8 cellular contexts compared by ENCODE assay signal in genomic region chr1:3454811-3455618, GRCh38. TPM values are rescaled to one million over a fixed set of nuclear protein-coding genes. Genes with fewer than 3 reads are reported as not detected.
DNase-seq lines count a peak whose midpoint lies in the region; ATAC-seq and TF ChIP-seq lines count a peak whose summit lies in the region.

No MANE protein-coding gene starts in this region.

- no peaks in the 10 kb centered on the region for H3K9me3 Mint-ChIP-seq in stimulated activated naive CD8-positive, alpha-beta T cell treated with anti-CD3 and anti-CD28 coated beads, Interleukin-15, Interleukin-2, amounts not matched to agents 100 ng/mL and 50 ng/mL, for 24 hours

- intact Hi-C loops in uterus (cut with DNase I; ENCODE audit: low total_unique reads): no loop called here

- H3K27me3 ChIP-seq in WERI-Rb-1 (ENCODE audit: insufficient read depth, low read depth, severe bottlenecking) (no peaks in the 10 kb centered on the region), suprapubic skin (peaks cover 28% of the 10 kb centered on the region), uterus (peaks cover 6% of the 10 kb centered on the region in 2 donors)

- peak overlapping the region; percentile 51 for H3K4me3 Mint-ChIP-seq in stimulated activated naive CD8-positive, alpha-beta T cell treated with anti-CD3 and anti-CD28 coated beads, Interleukin-15, Interleukin-2, amounts not matched to agents 100 ng/mL and 50 ng/mL, for 24 hours

- no peak overlapping the region for H3K27ac Mint-ChIP-seq in stimulated activated naive CD8-positive, alpha-beta T cell treated with anti-CD3 and anti-CD28 coated beads, Interleukin-15, Interleukin-2, amounts not matched to agents 100 ng/mL and 50 ng/mL, for 24 hours

- H3K27ac ChIP-seq in WERI-Rb-1 (peak overlapping the region; percentile 88), suprapubic skin (peak overlapping the region; percentile 39), uterus (no peak overlapping the region)

- no peak for TF ChIP-seq EP300 in suprapubic skin (IDR thresholded peaks at IDR 0.05)

- H3K4me3 ChIP-seq in WERI-Rb-1 (ENCODE audit: low read depth, low read length) (peak overlapping the region; percentile 62), suprapubic skin (peak overlapping the region; percentile 61), uterus (peak overlapping the region in 1 of 2 donors; percentile 37)

- no peak for ATAC-seq in stimulated activated naive CD8-positive, alpha-beta T cell treated with anti-CD3 and anti-CD28 coated beads, Interleukin-15, Interleukin-2, amounts not matched to agents 100 U/mL and 50 U/mL, for 24 hours
- ATAC-seq in activated CD4-positive, CD25-positive, alpha-beta regulatory T cell treated with anti-CD3 and anti-CD28 coated beads, Interleukin-2, amount 50 U/mL, for 24 hours: no peak

- H3K4me1 ChIP-seq in suprapubic skin (peaks cover 58% of the 10 kb centered on the region), uterus (peaks cover 0 to 13% of the 10 kb centered on the region in 2 donors)

- no peak for DNase-seq in stimulated activated naive CD8-positive, alpha-beta T cell treated with anti-CD3 and anti-CD28 coated beads, Interleukin-15, Interleukin-2, amounts not matched to agents 100 U/mL and 50 U/mL, for 24 hours
- DNase-seq in WERI-Rb-1: peak; percentile 83
- DNase-seq in iPS-NIHi11 (ENCODE audit: low spot score): peak; percentile 88
- DNase-seq in suprapubic skin (ENCODE audit: low spot score in 2 of 2): no peak
- no peak for DNase-seq in uterus
- DNase-seq in effector CD4-positive, alpha-beta T cell: no peak

- H3K36me3 ChIP-seq in WERI-Rb-1 (no peaks in the 10 kb centered on the region; the same call in 1 of the 2 replicates), suprapubic skin (no peaks in the 10 kb centered on the region), uterus (no peaks in the 10 kb centered on the region)

- no peaks in the 10 kb centered on the region for H3K9me3 ChIP-seq in WERI-Rb-1 (ENCODE audit: severe bottlenecking)
- H3K9me3 ChIP-seq in suprapubic skin: no peaks in the 10 kb centered on the region
- no peaks in the 10 kb centered on the region for H3K9me3 ChIP-seq in uterus

- no peaks in the 10 kb centered on the region for H3K36me3 Mint-ChIP-seq in stimulated activated naive CD8-positive, alpha-beta T cell treated with anti-CD3 and anti-CD28 coated beads, Interleukin-15, Interleukin-2, amounts not matched to agents 100 ng/mL and 50 ng/mL, for 24 hours (ENCODE audit: low read depth)

- peaks cover 4% of the 10 kb centered on the region for H3K27me3 Mint-ChIP-seq in stimulated activated naive CD8-positive, alpha-beta T cell treated with anti-CD3 and anti-CD28 coated beads, Interleukin-15, Interleukin-2, amounts not matched to agents 100 ng/mL and 50 ng/mL, for 24 hours

- TF ChIP-seq CTCF in WERI-Rb-1 (IDR thresholded peaks at IDR 0.05; ENCODE audit: low read depth, low read length): no peak
- no peak for TF ChIP-seq CTCF in suprapubic skin (IDR thresholded peaks at IDR 0.05)
- no peak for TF ChIP-seq CTCF in uterus (IDR thresholded peaks at IDR 0.05)

- TF ChIP-seq POLR2A in suprapubic skin (IDR thresholded peaks at IDR 0.05) (no peak), uterus (IDR thresholded peaks at IDR 0.05) (no peak)

- 50% methylated on average over 9 of the region's 46 CpGs for WGBS in suprapubic skin

- peaks cover 2% of the 10 kb centered on the region for H3K4me1 Mint-ChIP-seq in stimulated activated naive CD8-positive, alpha-beta T cell treated with anti-CD3 and anti-CD28 coated beads, Interleukin-15, Interleukin-2, amounts not matched to agents 100 ng/mL and 50 ng/mL, for 24 hours (ENCODE audit: low read depth)

RNA-seq across cellular contexts. Expression of gene ARHGEF16, which starts 0.6 kb away (rescaled TPM):
- total RNA-seq in suprapubic skin (10 to 100 TPM in 1 of 4 donors, 1 to 10 TPM in 3; 5.9 to 13.6 (median 8.4) TPM), uterus (1 to 10 TPM in 2 of 4 donors, under 1 TPM in 1, not detected in 1; 0.29 to 2.3 (median 1.2) TPM)

Comparison
In these comparisons a context has a peak if more than half of its experiments do, and no peak if none do; other contexts are left out.
1. DNase-seq: peak in WERI-Rb-1 (single experiment) and iPS-NIHi11 (single experiment); none in stimulated activated naive CD8-positive, alpha-beta T cell treated with anti-CD3 and anti-CD28 coated beads, Interleukin-15, Interleukin-2, amounts not matched to agents 100 U/mL and 50 U/mL, for 24 hours (single experiment), suprapubic skin (0 of 2), uterus (0 of 2) and effector CD4-positive, alpha-beta T cell (single experiment).
2. H3K27ac ChIP-seq: peak in WERI-Rb-1 (single experiment) and suprapubic skin (single experiment); none in uterus (0 of 2).